ENCODE assay signal across 7 cellular contexts in the genomic region with DNA sequence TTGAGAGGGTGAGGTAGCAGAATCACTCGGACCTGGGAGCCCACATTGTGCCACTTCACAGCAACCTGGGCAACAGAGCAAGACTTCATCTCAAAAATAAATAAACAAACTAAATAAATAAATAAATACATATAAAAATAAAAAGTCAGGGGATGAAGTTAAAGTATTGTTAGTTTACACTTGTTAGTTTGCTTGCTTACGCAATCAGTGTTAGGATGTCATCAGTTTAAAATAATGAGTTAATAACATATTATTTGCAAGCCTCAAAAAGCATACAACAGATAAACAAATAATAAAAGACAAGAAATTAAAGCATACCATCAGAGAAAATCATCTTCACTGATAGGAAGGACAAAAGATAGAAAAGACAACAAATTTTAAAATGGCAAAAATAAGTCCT.
"Had no signal": no experiment of that assay in that cellular context is flagged by ENCODE, and none has a peak within 500 bp of the region (broad histone marks: within the 10 kb centered on the region; RNA-seq: fewer than 3 reads in every experiment).

No MANE protein-coding gene starts in this region.

- H3K27ac ChIP-seq: HL-60, KMS-11 had no signal

- H3K9ac ChIP-seq: KMS-11 had no signal

- H3K4me2 ChIP-seq: KMS-11 had no signal

- ATAC-seq: K562 had no signal

- H3K4me3 ChIP-seq: K562 had no signal

- FAIRE-seq: HTR-8/SVneo, K562 had no signal

- DNase-seq: Karpas-422, KBM-7, KG1 had no signal
